Comparison of ENCODE assay signal across 26 cellular contexts in the genomic region with DNA sequence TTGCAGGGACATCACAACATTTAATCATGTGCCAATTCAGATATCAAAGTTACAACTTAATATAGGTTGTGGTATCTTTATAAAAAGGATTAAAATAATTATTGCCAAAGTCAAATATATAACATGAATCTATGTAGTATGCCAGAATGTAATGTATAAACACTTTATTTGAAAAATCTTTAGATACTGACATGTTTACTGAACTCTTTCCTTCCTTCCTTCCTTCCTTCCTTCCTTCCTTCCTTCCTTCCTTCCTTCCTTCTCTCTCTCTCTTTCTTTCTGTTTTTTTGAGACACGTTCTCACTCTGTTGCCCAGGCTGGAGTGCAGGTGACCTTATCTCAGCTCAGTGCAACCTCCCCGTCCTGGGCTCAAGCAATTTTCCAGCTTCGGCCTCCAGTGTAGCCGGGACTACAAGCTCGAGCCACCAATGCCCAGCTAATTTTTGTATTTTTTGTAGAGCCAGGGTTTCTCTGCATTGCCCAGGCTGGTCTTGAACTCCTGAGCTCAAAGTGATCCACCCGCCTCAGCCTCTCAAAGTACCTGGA.
"Had no signal": no experiment of that assay in that cellular context is flagged by ENCODE, and none has a peak within 500 bp of the region (broad histone marks: within the 10 kb centered on the region; RNA-seq: fewer than 3 reads in every experiment).

No MANE protein-coding gene starts in this region.

- H3K27ac Mint-ChIP-seq: endodermal cell; mesothelial cell of epicardium; natural killer cell treated with Interleukin-12 subunit alpha and Interleukin-12 subunit beta and Interleukin-15 and Interleukin-18, amount 100 ng/mL, for 72 hours; stimulated activated effector memory CD8-positive, alpha-beta T cell treated with anti-CD3 and anti-CD28 coated beads, Interleukin-12 subunit alpha, Interleukin-12 subunit beta, amount 100 ng/mL, for 72 hours had no signal

- H3K27me3 Mint-ChIP-seq: naive B cell had no signal

- DNase-seq: effector CD8-positive, alpha-beta T cell; endodermal cell; foreskin fibroblast; gastrocnemius medialis; head of caudate nucleus; left cardiac atrium; left lung; mucosa of descending colon; naive B cell; occipital lobe; ovary; psoas muscle; right cardiac atrium; sigmoid colon; stimulated activated CD4-positive, alpha-beta T cell treated with anti-CD3 and anti-CD28 coated beads, Interleukin-2, amount 100 ng/mL, for 24 hours; stimulated activated CD4-positive, alpha-beta T cell treated with anti-CD3 and anti-CD28 coated beads, Interleukin-4, amount 100 ng/mL, for 24 hours; stimulated activated naive CD4-positive, alpha-beta T cell treated with Interleukin-2 at 50 U/mL for 16 hours; stomach; thyroid gland; trophoblast cell had no signal

- H3K4me3 Mint-ChIP-seq: endodermal cell; mesothelial cell of epicardium; naive B cell; natural killer cell treated with Interleukin-12 subunit alpha and Interleukin-12 subunit beta and Interleukin-15 and Interleukin-18, amount 100 ng/mL, for 72 hours; stimulated activated effector memory CD8-positive, alpha-beta T cell treated with anti-CD3 and anti-CD28 coated beads, Interleukin-12 subunit alpha, Interleukin-12 subunit beta, amount 100 ng/mL, for 72 hours had no signal

- H3K27ac ChIP-seq: epithelial cell of prostate, gastrocnemius medialis, left lung, ovary, psoas muscle, stomach, thyroid gland, vagina had no signal

- H3K27me3 ChIP-seq: gastrocnemius medialis, left lung, ovary, sigmoid colon, stomach, thyroid gland, vagina had no signal

- H3K9me3 ChIP-seq: gastrocnemius medialis, left lung, mucosa of descending colon, ovary, psoas muscle, sigmoid colon, stomach, thyroid gland, vagina had no signal

- H3K4me1 Mint-ChIP-seq: naive B cell; stimulated activated effector memory CD8-positive, alpha-beta T cell treated with anti-CD3 and anti-CD28 coated beads, Interleukin-12 subunit alpha, Interleukin-12 subunit beta, amount 100 ng/mL, for 72 hours had no signal

- H3K36me3 Mint-ChIP-seq: mesothelial cell of epicardium; naive B cell; natural killer cell treated with Interleukin-12 subunit alpha and Interleukin-12 subunit beta and Interleukin-15 and Interleukin-18, amount 100 ng/mL, for 72 hours; stimulated activated effector memory CD8-positive, alpha-beta T cell treated with anti-CD3 and anti-CD28 coated beads, Interleukin-12 subunit alpha, Interleukin-12 subunit beta, amount 100 ng/mL, for 72 hours had no signal

- H3K9me3 Mint-ChIP-seq: endodermal cell; mesothelial cell of epicardium; naive B cell; natural killer cell treated with Interleukin-12 subunit alpha and Interleukin-12 subunit beta and Interleukin-15 and Interleukin-18, amount 100 ng/mL, for 72 hours; stimulated activated effector memory CD8-positive, alpha-beta T cell treated with anti-CD3 and anti-CD28 coated beads, Interleukin-12 subunit alpha, Interleukin-12 subunit beta, amount 100 ng/mL, for 72 hours had no signal

- ATAC-seq: esophagus mucosa; gastrocnemius medialis; left cardiac atrium; left lung; mucosa of descending colon; natural killer cell treated with Interleukin-12 subunit alpha and Interleukin-12 subunit beta and Interleukin-15 and Interleukin-18, amount 100 ng/mL, for 72 hours; psoas muscle; right cardiac atrium; stimulated activated effector memory CD8-positive, alpha-beta T cell treated with anti-CD3 and anti-CD28 coated beads, Interleukin-12 subunit alpha, Interleukin-12 subunit beta, amount 100 ng/mL, for 72 hours had no signal

- H3K4me1 ChIP-seq: gastrocnemius medialis, left lung, psoas muscle, vagina had no signal

- H3K4me3 ChIP-seq: gastrocnemius medialis, left lung, mucosa of descending colon, ovary, psoas muscle, sigmoid colon, stomach, thyroid gland, vagina had no signal

- H3K36me3 ChIP-seq: gastrocnemius medialis, left lung, ovary, sigmoid colon, stomach, thyroid gland, vagina had no signal
